8 cellular contexts compared by ENCODE assay signal in the genomic region with DNA sequence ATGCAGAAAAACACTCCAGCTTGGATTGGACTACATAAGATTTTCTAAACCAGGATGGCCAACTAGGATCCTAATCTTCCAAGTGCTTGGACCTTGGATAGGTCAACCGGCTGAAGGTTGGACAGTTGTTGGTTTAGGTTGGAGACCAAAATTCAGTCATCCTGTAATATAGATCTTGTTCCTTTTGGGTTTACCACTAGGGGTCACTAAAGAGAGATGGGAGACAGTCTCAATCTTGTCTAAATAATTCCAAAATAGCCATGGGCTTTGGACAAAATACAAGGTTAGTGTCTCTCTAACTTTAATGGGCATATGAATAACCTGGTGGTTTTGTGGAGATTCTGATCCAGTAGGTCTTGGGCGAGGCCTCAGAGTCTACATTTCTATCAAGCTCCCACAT.
DNase-seq lines count a peak whose midpoint lies in the region; ATAC-seq, FAIRE-seq and TF ChIP-seq lines count a peak whose summit lies in the region.

No MANE protein-coding gene starts in this region.

- no peak overlapping the region for H3K4me2 ChIP-seq in HepG2 (ENCODE audit: low read depth, low read length)

- H3K4me1 ChIP-seq in HepG2 (ENCODE audit: insufficient read depth, low read length), result peaks cover 69% of the 10 kb centered on the region
- peaks cover 14% of the 10 kb centered on the region for H3K4me1 ChIP-seq in effector memory CD4-positive, alpha-beta T cell (ENCODE audit: control insufficient read depth, insufficient read depth, low read length, poor library complexity, severe bottlenecking)

- H3K9me3 ChIP-seq in HepG2 (ENCODE audit: low read length), result no peaks in the 10 kb centered on the region
- H3K9me3 ChIP-seq in effector memory CD4-positive, alpha-beta T cell (ENCODE audit: control insufficient read depth, low read length), result no peaks in the 10 kb centered on the region

- DNase-seq in 8988T (peak; percentile 37), NCI-H2171 treated with DMSO at 0.1 percent for 48 hours (lab: John Stamatoyannopoulos, UW) (peak; percentile 49), bronchial epithelial cell (ENCODE audit: low read depth) (peak; percentile 51), HepG2 (ENCODE audit: low spot score) (peak; percentile 48), OCI-M2 (lab: John Stamatoyannopoulos, UW; ENCODE audit: unreplicated experiment) (no peak)
- DNase-seq in effector memory CD4-positive, alpha-beta T cell, result no peak

- TF ChIP-seq EP300 in HepG2 (IDR thresholded peaks at IDR 0.05; ENCODE audit: low read depth in 2 of 2, low read length in 2 of 2) (no peak), HepG2 (CRISPR knock-in tag; IDR thresholded peaks at IDR 0.05; ENCODE audit: borderline replicate concordance) (no peak)

- H3K27me3 ChIP-seq in bronchial epithelial cell (ENCODE audit: control insufficient read depth, insufficient read depth, low read length) (no peaks in the 10 kb centered on the region), HepG2 (ENCODE audit: control insufficient read depth in 1 of 2, insufficient read depth in 2 of 2, low read length in 2 of 2) (no peaks in the 10 kb centered on the region)
- H3K27me3 ChIP-seq in effector memory CD4-positive, alpha-beta T cell (replicated peaks; ENCODE audit: control insufficient read depth, insufficient read depth, low read length, poor library complexity, severe bottlenecking), result no peaks in the 10 kb centered on the region

- TF ChIP-seq RAD21 in HepG2 (CRISPR knock-in tag; IDR thresholded peaks at IDR 0.05), result no peak

- ATAC-seq in HepG2, result peak; percentile 44; the same call in 2 of the 3 replicates
- no peak for ATAC-seq in activated CD4-positive, CD25-positive, alpha-beta regulatory T cell treated with anti-CD3 and anti-CD28 coated beads, Interleukin-2, amount 50 U/mL, for 24 hours

- no peaks in the 10 kb centered on the region for H3K79me2 ChIP-seq in HepG2 (ENCODE audit: insufficient read depth, low read length)

- no peaks in the 10 kb centered on the region for H4K20me1 ChIP-seq in HepG2 (ENCODE audit: insufficient read depth, low read length)

- CTCF ChIA-PET in HepG2 (lab: Yijun Ruan, JAX; ENCODE audit: low intra/inter-chr PET ratio, low total read pairs), result interaction anchor here (1.2 kb wide), 1 partner anchor 491 kb away, joined by 3 read pairs; no protein-coding TSS in a partner anchor

- intact Hi-C loops in HepG2 (cut with micrococcal nuclease; ENCODE audit: unreplicated experiment), result loop anchor here (10.0 kb wide), 1 partner anchor 212 kb away; a partner anchor contains a TSS

- H3K27ac ChIP-seq in HepG2 (ENCODE audit: extremely low read length, insufficient read depth, low read length), result no peak overlapping the region
- no peak overlapping the region for H3K27ac ChIP-seq in effector memory CD4-positive, alpha-beta T cell (ENCODE audit: insufficient read depth, low read length, poor library complexity, severe bottlenecking)

- no peak overlapping the region for H3K9ac ChIP-seq in HepG2 (ENCODE audit: insufficient read depth, low read depth, low read length)

- TF ChIP-seq CTCF in GM12875 (IDR thresholded peaks at IDR 0.05; ENCODE audit: borderline replicate concordance, insufficient read depth, low read depth, low read length), result peak; percentile 53; the same call in 1 of the 2 replicates
- peak; percentile 63 for TF ChIP-seq CTCF in bronchial epithelial cell (IDR thresholded peaks at IDR 0.05; ENCODE audit: insufficient read depth, low read length, severe bottlenecking)
- TF ChIP-seq CTCF in HepG2 (CRISPR knock-in tag; IDR thresholded peaks at IDR 0.05), result peak; percentile 61

- BruUV-seq in HepG2 (replicated peaks; lab: Mats Ljungman, UMichigan), result no TSS peak

- POLR2A ChIA-PET in HepG2 (lab: Yijun Ruan, JAX), result no interaction called here

- H3K4me3 ChIP-seq in GM12875 (ENCODE audit: low read depth, low read length), result no peak overlapping the region
- no peak overlapping the region for H3K4me3 ChIP-seq in bronchial epithelial cell (ENCODE audit: low read depth, low read length)
- H3K4me3 ChIP-seq in HepG2 (replicated peaks in 1 of 3; ENCODE audit: insufficient read depth in 1 of 3, low read depth in 2 of 3, low read length in 3 of 3), result no peak overlapping the region
- H3K4me3 ChIP-seq in effector memory CD4-positive, alpha-beta T cell (ENCODE audit: insufficient read depth, low read depth, low read length, poor library complexity, severe bottlenecking), result no peak overlapping the region

- FAIRE-seq in bronchial epithelial cell (lab: Jason Lieb, UNC), result no peak
- FAIRE-seq in HepG2 (lab: Jason Lieb, UNC), result peak; percentile 83

- H2AFZ ChIP-seq in HepG2 (ENCODE audit: low read length), result no peak overlapping the region

- 43% methylated on average over 2 of the region's 2 CpGs for WGBS in HepG2 (ENCODE audit: low lambda C conversion rate)

- no peaks in the 10 kb centered on the region for H3K36me3 ChIP-seq in bronchial epithelial cell (ENCODE audit: control insufficient read depth, insufficient read depth, low read length)
- H3K36me3 ChIP-seq in HepG2 (replicated peaks in 1 of 2; ENCODE audit: control insufficient read depth in 1 of 2, insufficient read depth in 2 of 2, low read length in 2 of 2), result no peaks in the 10 kb centered on the region
- no peaks in the 10 kb centered on the region for H3K36me3 ChIP-seq in effector memory CD4-positive, alpha-beta T cell (ENCODE audit: control insufficient read depth, insufficient read depth, low read length)

- TF ChIP-seq POLR2A in HepG2 (IDR thresholded peaks at IDR 0.05; ENCODE audit: insufficient read depth in 1 of 2, low read depth in 2 of 2, low read length in 2 of 2), result no peak

- in situ Hi-C loops in HepG2 (cut with HindIII; ENCODE audit: extremely low pct_ligation_motif_present, low pct_unique_long_range_greater_than_20kb), result no loop called here

TF ChIP-seq in HepG2, 621 proteins besides CTCF, POLR2A, EP300 and RAD21:
- TF ChIP-seq ZFP41 (CRISPR knock-in tag; IDR thresholded peaks at IDR 0.05; ENCODE audit: borderline replicate concordance) (no peak), STAG1 (CRISPR knock-in tag; IDR thresholded peaks at IDR 0.05) (peak; percentile 57), HNF4A (CRISPR knock-in tag; IDR thresholded peaks at IDR 0.05) (peak; percentile 42), SMC3 (IDR thresholded peaks at IDR 0.05; ENCODE audit: low read length) (peak; percentile 43), ZBTB7A (CRISPR knock-in tag; IDR thresholded peaks at IDR 0.05) (no peak), RBM39 (IDR thresholded peaks at IDR 0.05; ENCODE audit: low read depth, low read length, poor library complexity, severe bottlenecking) (no peak), SIN3A (IDR thresholded peaks at IDR 0.05; ENCODE audit: borderline replicate concordance, low read depth, low read length) (no peak)
- TF ChIP-seq, protein P1, sequence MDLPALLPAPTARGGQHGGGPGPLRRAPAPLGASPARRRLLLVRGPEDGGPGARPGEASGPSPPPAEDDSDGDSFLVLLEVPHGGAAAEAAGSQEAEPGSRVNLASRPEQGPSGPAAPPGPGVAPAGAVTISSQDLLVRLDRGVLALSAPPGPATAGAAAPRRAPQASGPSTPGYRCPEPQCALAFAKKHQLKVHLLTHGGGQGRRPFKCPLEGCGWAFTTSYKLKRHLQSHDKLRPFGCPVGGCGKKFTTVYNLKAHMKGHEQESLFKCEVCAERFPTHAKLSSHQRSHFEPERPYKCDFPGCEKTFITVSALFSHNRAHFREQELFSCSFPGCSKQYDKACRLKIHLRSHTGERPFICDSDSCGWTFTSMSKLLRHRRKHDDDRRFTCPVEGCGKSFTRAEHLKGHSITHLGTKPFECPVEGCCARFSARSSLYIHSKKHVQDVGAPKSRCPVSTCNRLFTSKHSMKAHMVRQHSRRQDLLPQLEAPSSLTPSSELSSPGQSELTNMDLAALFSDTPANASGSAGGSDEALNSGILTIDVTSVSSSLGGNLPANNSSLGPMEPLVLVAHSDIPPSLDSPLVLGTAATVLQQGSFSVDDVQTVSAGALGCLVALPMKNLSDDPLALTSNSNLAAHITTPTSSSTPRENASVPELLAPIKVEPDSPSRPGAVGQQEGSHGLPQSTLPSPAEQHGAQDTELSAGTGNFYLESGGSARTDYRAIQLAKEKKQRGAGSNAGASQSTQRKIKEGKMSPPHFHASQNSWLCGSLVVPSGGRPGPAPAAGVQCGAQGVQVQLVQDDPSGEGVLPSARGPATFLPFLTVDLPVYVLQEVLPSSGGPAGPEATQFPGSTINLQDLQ (CRISPR knock-in tag; IDR thresholded peaks at IDR 0.05), result 0 out of 2 replicates have a peak, but pooled peaks have one; percentile 26

Comparison
In these comparisons a context has a peak if more than half of its experiments do, and no peak if none do; other contexts are left out.
1. DNase-seq: peak in 8988T (single experiment), NCI-H2171 treated with DMSO at 0.1 percent for 48 hours (single experiment), bronchial epithelial cell (single experiment) and HepG2 (single experiment); none in OCI-M2 (single experiment) and effector memory CD4-positive, alpha-beta T cell (0 of 3).
2. Peak in every context shown above with its lines, with median percentiles within 50 percentile points of each other: CTCF ChIP-seq.